ENCODE assay signal across 24 cellular contexts in the genomic region with DNA sequence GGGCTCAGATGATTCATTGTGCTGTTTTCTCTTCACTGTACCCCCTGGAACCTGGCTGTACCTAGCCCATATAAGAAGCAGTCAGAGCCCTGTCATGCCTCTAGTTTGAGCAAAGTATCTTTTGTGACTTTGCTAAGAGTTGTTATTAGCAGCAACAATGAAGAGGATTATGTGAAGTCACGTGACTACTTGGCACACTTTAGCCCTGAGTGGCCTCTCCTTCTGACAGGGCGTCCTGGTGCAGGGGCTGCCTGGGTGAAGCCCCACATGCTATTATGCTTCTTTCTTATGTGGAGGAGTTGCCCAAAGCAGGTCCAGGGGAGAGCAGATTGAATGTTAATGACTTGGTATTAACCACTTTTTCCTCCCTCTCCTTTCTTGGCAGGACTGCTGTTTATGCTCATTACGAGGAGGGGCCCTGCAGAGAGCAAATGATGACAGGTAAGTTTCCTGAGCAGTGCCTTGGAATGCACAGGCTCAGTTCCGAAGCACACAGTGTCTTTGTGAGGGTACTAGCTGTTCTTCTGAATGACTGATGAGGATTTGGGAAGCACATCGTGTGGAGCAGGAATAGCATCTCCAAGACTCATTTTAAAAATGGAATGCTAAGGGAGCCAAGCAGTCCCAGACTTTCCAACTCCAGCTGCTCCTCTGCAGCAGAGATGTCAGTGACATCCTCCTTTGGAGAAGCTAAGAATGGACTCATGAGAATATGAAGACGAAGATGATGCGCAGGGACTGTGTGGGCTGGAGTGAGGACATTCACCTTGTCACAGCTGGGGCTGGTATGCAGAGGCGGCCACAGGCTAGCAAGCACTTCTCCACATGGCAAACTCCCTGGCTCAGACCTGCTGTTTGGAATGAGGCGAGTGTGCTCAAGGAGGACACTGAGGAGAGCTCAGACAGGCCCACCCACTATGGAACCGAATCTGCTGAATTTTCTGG. TPM values are rescaled to one million over a fixed set of nuclear protein-coding genes. Genes with fewer than 3 reads are reported as not detected.
DNase-seq lines count a peak whose midpoint lies in the region; ATAC-seq and TF ChIP-seq lines count a peak whose summit lies in the region.
"Had no signal": no experiment of that assay in that cellular context is flagged by ENCODE, and none has a peak within 500 bp of the region (broad histone marks: within the 10 kb centered on the region; RNA-seq: fewer than 3 reads in every experiment).

No MANE protein-coding gene starts in this region.

- peak overlapping the region in 4 of 5 experiments; percentile 49 to 93 (median 81) for H3K27ac Mint-ChIP-seq in brain
- H3K27ac Mint-ChIP-seq: activated CD8-positive, alpha-beta T cell treated with anti-CD3 and anti-CD28 coated beads for 36 hours; memory B cell had no signal

- H3K27me3 Mint-ChIP-seq in brain: no peaks in the 10 kb centered on the region
- H3K27me3 Mint-ChIP-seq: activated CD8-positive, alpha-beta T cell treated with anti-CD3 and anti-CD28 coated beads for 36 hours; memory B cell; stimulated activated naive B cell treated with anti-CD40 and anti-IgM and Interleukin-4, amounts not matched to agents 10 μg/mL and 1 μg/mL and 100 μg/mL, for 72 hours had no signal

- no peak for TF ChIP-seq CTCF in brain (conservative IDR thresholded peaks at IDR 0.05)

- H3K9me3 Mint-ChIP-seq in brain: no peaks in the 10 kb centered on the region
- H3K9me3 Mint-ChIP-seq: activated CD8-positive, alpha-beta T cell treated with anti-CD3 and anti-CD28 coated beads for 36 hours; memory B cell; stimulated activated naive B cell treated with anti-CD40 and anti-IgM and Interleukin-4, amounts not matched to agents 10 μg/mL and 1 μg/mL and 100 μg/mL, for 72 hours had no signal

- no peak for ATAC-seq in HG03432 (IDR thresholded peaks at IDR 0.05; ENCODE audit: unreplicated experiment)
- ATAC-seq: activated CD8-positive, alpha-beta T cell treated with anti-CD3 and anti-CD28 coated beads for 36 hours; left colon; right lobe of liver; stimulated activated naive B cell treated with anti-CD40 and anti-IgM and Interleukin-4, amounts not matched to agents 10 μg/mL and 1 μg/mL and 100 μg/mL, for 72 hours had no signal

- no peak overlapping the region for H3K4me3 Mint-ChIP-seq in brain
- H3K4me3 Mint-ChIP-seq: activated CD8-positive, alpha-beta T cell treated with anti-CD3 and anti-CD28 coated beads for 36 hours; memory B cell; stimulated activated naive B cell treated with anti-CD40 and anti-IgM and Interleukin-4, amounts not matched to agents 10 μg/mL and 1 μg/mL and 100 μg/mL, for 72 hours had no signal

- H3K4me1 Mint-ChIP-seq in brain: peaks cover 11% of the 10 kb centered on the region
- H3K4me1 Mint-ChIP-seq: memory B cell; stimulated activated naive B cell treated with anti-CD40 and anti-IgM and Interleukin-4, amounts not matched to agents 10 μg/mL and 1 μg/mL and 100 μg/mL, for 72 hours had no signal

- peak; percentile 52 for DNase-seq in Ammon's horn (ENCODE audit: low spot score)
- DNase-seq in inferior parietal cortex (ENCODE audit: extremely low spot score): peak; percentile 73
- peak; percentile 54 for DNase-seq in putamen (ENCODE audit: low spot score)
- DNase-seq in NCI-H146 treated with DMSO at 0.1 percent for 48 hours (lab: John Stamatoyannopoulos, UW; ENCODE audit: unreplicated experiment): no peak
- no peak for DNase-seq in EL
- DNase-seq in AG20443 (ENCODE audit: low spot score): no peak
- DNase-seq: activated CD4-positive, alpha-beta T cell treated with anti-CD3 and anti-CD28 coated beads for 1 hour; activated CD8-positive, alpha-beta T cell treated with anti-CD3 and anti-CD28 coated beads for 36 hours; activated gamma-delta T cell; colonic mucosa; effector memory CD4-positive, alpha-beta T cell; foreskin fibroblast; IMR-90; left colon; NCI-H187 treated with DMSO at 0.1 percent for 48 hours; NCI-H524 treated with DMSO at 0.1 percent for 48 hours; right lobe of liver; Right ventricle myocardium superior; stimulated activated CD4-positive, alpha-beta T cell treated with anti-CD3 and anti-CD28 coated beads, Interleukin-4, amount 100 ng/mL, for 24 hours; stimulated activated naive B cell treated with anti-CD40 and anti-IgM and Interleukin-4, amounts not matched to agents 10 μg/mL and 1 μg/mL and 100 μg/mL, for 72 hours; T-helper 2 cell had no signal

- H3K36me3 Mint-ChIP-seq in brain: peaks cover 67% of the 10 kb centered on the region

RNA-seq across cellular contexts. Expression of a gene that starts 15.2 kb away (rescaled TPM):
- 38.6 TPM for polyA plus RNA-seq in brain (ENCODE audit: insufficient read depth, low read depth, low replicate concordance)

RNA-seq across cellular contexts. Expression of a gene that starts 42.2 kb away (rescaled TPM):
- polyA plus RNA-seq in brain (ENCODE audit: insufficient read depth, low read depth, low replicate concordance): 45.9 TPM

Comparison
In these comparisons a context has a peak if more than half of its experiments do, and no peak if none do; other contexts are left out.
1. DNase-seq: peak in Ammon's horn (single experiment), inferior parietal cortex (single experiment) and putamen (single experiment); none in NCI-H146 treated with DMSO at 0.1 percent for 48 hours (single experiment), EL (single experiment) and AG20443 (single experiment).